In genomic region chr10:124604214-124605000, GRCh38 we compare ENCODE assay signal across 20 cellular contexts.
DNase-seq lines count a peak whose midpoint lies in the region; ATAC-seq and TF ChIP-seq lines count a peak whose summit lies in the region.
"Had no signal": no experiment of that assay in that cellular context is flagged by ENCODE, and none has a peak within 500 bp of the region (broad histone marks: within the 10 kb centered on the region; RNA-seq: fewer than 3 reads in every experiment).

No MANE protein-coding gene starts in this region.

- no peak overlapping the region for H3K27ac Mint-ChIP-seq in natural killer cell treated with Interleukin-12 subunit alpha and Interleukin-12 subunit beta and Interleukin-15 and Interleukin-18, amount 100 ng/mL, for 72 hours
- H3K27ac Mint-ChIP-seq in natural killer cell (no peak overlapping the region), endodermal cell (no peak overlapping the region), naive B cell (peak overlapping the region; percentile 58 to 99 (median 97)), GM23338 (no peak overlapping the region; the same call in 1 of the 2 replicates)

- H3K4me3 ChIP-seq in endodermal cell (ENCODE audit: low read length), result no peak overlapping the region
- H3K4me3 ChIP-seq in GM23338, result no peak overlapping the region
- H3K4me3 ChIP-seq: A549, neural progenitor cell had no signal

- peak overlapping the region; percentile 38 for H3K27ac ChIP-seq in endodermal cell (ENCODE audit: low read depth, low read length)
- H3K27ac ChIP-seq in GM23338 (ENCODE audit: low read depth), result no peak overlapping the region
- H3K27ac ChIP-seq: A549, HL-60, KMS-11, neural progenitor cell had no signal

- H3K79me2 ChIP-seq in GM23338 (replicated peaks; ENCODE audit: insufficient read depth), result no peaks in the 10 kb centered on the region

- H3K27me3 Mint-ChIP-seq in natural killer cell treated with Interleukin-12 subunit alpha and Interleukin-12 subunit beta and Interleukin-15 and Interleukin-18, amount 100 ng/mL, for 72 hours, result no peaks in the 10 kb centered on the region
- H3K27me3 Mint-ChIP-seq in natural killer cell (ENCODE audit: low read depth in 2 of 2) (no peaks in the 10 kb centered on the region), endodermal cell (ENCODE audit: insufficient read depth) (no peaks in the 10 kb centered on the region), naive B cell (no peaks in the 10 kb centered on the region), GM23338 (ENCODE audit: insufficient read depth, low read depth, poor library complexity) (peaks cover 8% of the 10 kb centered on the region)
- H3K27me3 Mint-ChIP-seq: CD4-positive, CD25-positive, alpha-beta regulatory T cell had no signal

- H3K9ac ChIP-seq in endodermal cell (ENCODE audit: extremely low read depth, low read length, poor library complexity, severe bottlenecking), result no peak overlapping the region
- H3K9ac ChIP-seq: KMS-11, neural progenitor cell had no signal

- no peaks in the 10 kb centered on the region for H3K36me3 ChIP-seq in endodermal cell (ENCODE audit: control insufficient read depth, insufficient read depth, low read length)
- H3K36me3 ChIP-seq in GM23338 (ENCODE audit: insufficient read depth), result no peaks in the 10 kb centered on the region
- H3K36me3 ChIP-seq: neural progenitor cell had no signal

- DNase-seq in natural killer cell treated with Interleukin-12 subunit alpha and Interleukin-12 subunit beta and Interleukin-15 and Interleukin-18, amount 100 ng/mL, for 72 hours (ENCODE audit: low spot score), result peak; percentile 58
- DNase-seq in natural killer cell (no peak), endodermal cell (no peak), naive B cell (no peak), UCSD-AML1 (lab: John Stamatoyannopoulos, UW; ENCODE audit: unreplicated experiment) (no peak), GM23338 (ENCODE audit: low spot score) (no peak)
- DNase-seq in activated effector memory CD4-positive, alpha-beta T cell treated with Interleukin-2 at 50 U/mL for 16 hours, result no peak
- DNase-seq: CD4-positive, CD25-positive, alpha-beta regulatory T cell; cortex of kidney; DMS79 treated with DMSO at 0.1 percent for 48 hours; erythroblast; mesenchymal stem cell; NCI-H1417 treated with DMSO at 0.1 percent for 48 hours; NCI-H446; T1000 had no signal

- no peak overlapping the region for H3K4me2 ChIP-seq in GM23338
- H3K4me2 ChIP-seq: A549, KMS-11, neural progenitor cell had no signal

- H3K9me3 Mint-ChIP-seq in natural killer cell treated with Interleukin-12 subunit alpha and Interleukin-12 subunit beta and Interleukin-15 and Interleukin-18, amount 100 ng/mL, for 72 hours, result no peaks in the 10 kb centered on the region
- H3K9me3 Mint-ChIP-seq in natural killer cell (no peaks in the 10 kb centered on the region), endodermal cell (no peaks in the 10 kb centered on the region), naive B cell (no peaks in the 10 kb centered on the region), GM23338 (no peaks in the 10 kb centered on the region)
- H3K9me3 Mint-ChIP-seq: neural progenitor cell had no signal

- H2AFZ ChIP-seq in GM23338, result no peak overlapping the region
- H2AFZ ChIP-seq: neural progenitor cell had no signal

- H3K9me2 ChIP-seq in GM23338 (ENCODE audit: insufficient read depth), result no peaks in the 10 kb centered on the region

- no peaks in the 10 kb centered on the region; the same call in 1 of the 2 replicates for H4K20me1 ChIP-seq in GM23338 (replicated peaks; ENCODE audit: insufficient read depth)

- H3K4me1 ChIP-seq in endodermal cell (ENCODE audit: control insufficient read depth, insufficient read depth, low read length) (no peaks in the 10 kb centered on the region), GM23338 (ENCODE audit: insufficient read depth) (no peaks in the 10 kb centered on the region)
- H3K4me1 ChIP-seq: A549 had no signal

- H3K36me3 Mint-ChIP-seq in natural killer cell treated with Interleukin-12 subunit alpha and Interleukin-12 subunit beta and Interleukin-15 and Interleukin-18, amount 100 ng/mL, for 72 hours, result no peaks in the 10 kb centered on the region
- H3K36me3 Mint-ChIP-seq in natural killer cell (no peaks in the 10 kb centered on the region), endodermal cell (ENCODE audit: low read depth) (no peaks in the 10 kb centered on the region), naive B cell (no peaks in the 10 kb centered on the region), GM23338 (ENCODE audit: low read depth) (no peaks in the 10 kb centered on the region)
- H3K36me3 Mint-ChIP-seq: CD4-positive, CD25-positive, alpha-beta regulatory T cell; neural progenitor cell had no signal

- no peak overlapping the region for H3K4me3 Mint-ChIP-seq in natural killer cell treated with Interleukin-12 subunit alpha and Interleukin-12 subunit beta and Interleukin-15 and Interleukin-18, amount 100 ng/mL, for 72 hours
- H3K4me3 Mint-ChIP-seq in natural killer cell (no peak overlapping the region), endodermal cell (no peak overlapping the region), naive B cell (peak overlapping the region; percentile 45 to 93 (median 78)), GM23338 (no peak overlapping the region)

- H3K27me3 ChIP-seq in endodermal cell (ENCODE audit: control insufficient read depth, insufficient read depth, low read length, poor library complexity, severe bottlenecking), result no peaks in the 10 kb centered on the region
- H3K27me3 ChIP-seq in GM23338 (ENCODE audit: insufficient read depth), result no peaks in the 10 kb centered on the region
- H3K27me3 ChIP-seq: neural progenitor cell had no signal

- H3K9me3 ChIP-seq in endodermal cell (ENCODE audit: control insufficient read depth, low read length), result no peaks in the 10 kb centered on the region
- H3K9me3 ChIP-seq: A549 had no signal

- WGBS in endodermal cell (ENCODE audit: insufficient coverage in 1 of 2, insufficient read length in 1 of 2), 2 experiments, result 91 to 92% methylated on average over 13 to 22 of the region's 22 CpGs

- no peaks in the 10 kb centered on the region for H3F3A ChIP-seq in GM23338 (replicated peaks; ENCODE audit: low read depth)

- intact Hi-C loops in natural killer cell (cut with micrococcal nuclease), result no loop called here

- no peak for TF ChIP-seq CTCF in natural killer cell (IDR thresholded peaks at IDR 0.05)
- TF ChIP-seq CTCF in endodermal cell (conservative IDR thresholded peaks at IDR 0.05), result no peak
- no peak for TF ChIP-seq CTCF in GM23338 (conservative IDR thresholded peaks at IDR 0.05; ENCODE audit: low read depth in 2 of 2)

- peak in 1 of 2 donors; percentile 8 for ATAC-seq in natural killer cell treated with Interleukin-12 subunit alpha and Interleukin-12 subunit beta and Interleukin-15 and Interleukin-18, amount 100 ng/mL, for 72 hours
- no peak for ATAC-seq in natural killer cell
- ATAC-seq in naive B cell (ENCODE audit: low read depth in 2 of 2), result no peak
- no peak for ATAC-seq in HG03469 (IDR thresholded peaks at IDR 0.05; ENCODE audit: unreplicated experiment)
- ATAC-seq in GM23338, result no peak

- peaks cover 0 to 4% of the 10 kb centered on the region in 2 donors for H3K4me1 Mint-ChIP-seq in natural killer cell treated with Interleukin-12 subunit alpha and Interleukin-12 subunit beta and Interleukin-15 and Interleukin-18, amount 100 ng/mL, for 72 hours (ENCODE audit: low read depth in 2 of 2)
- peaks cover 0 to 32% of the 10 kb centered on the region in 2 donors for H3K4me1 Mint-ChIP-seq in natural killer cell
- no peaks in the 10 kb centered on the region for H3K4me1 Mint-ChIP-seq in endodermal cell
- H3K4me1 Mint-ChIP-seq in naive B cell, result peaks cover 56 to 89% (median 86%) of the 10 kb centered on the region in 3 donors
- H3K4me1 Mint-ChIP-seq in GM23338, result 0 out of 3 replicates have a peak, but pooled peaks cover 3% of the 10 kb centered on the region

TF ChIP-seq in GM23338, 12 proteins besides CTCF, POLR2A, EP300 and RAD21 (continues in another document):
- no peak for TF ChIP-seq ETS1 (IDR thresholded peaks at IDR 0.05)
- TF ChIP-seq EZH2phosphoT487 (IDR thresholded peaks at IDR 0.05; ENCODE audit: unreplicated experiment), result no peak
- TF ChIP-seq STAT1 (IDR thresholded peaks at IDR 0.05; ENCODE audit: unreplicated experiment), result no peak

Comparison
In these comparisons a context has a peak if more than half of its experiments do, and no peak if none do; other contexts are left out.
1. H3K27ac Mint-ChIP-seq: peak in naive B cell (6 of 6); none in natural killer cell treated with Interleukin-12 subunit alpha and Interleukin-12 subunit beta and Interleukin-15 and Interleukin-18, amount 100 ng/mL, for 72 hours (0 of 2), natural killer cell (0 of 2), endodermal cell (single experiment) and GM23338 (single experiment).
2. H3K4me3 Mint-ChIP-seq: peak in naive B cell (8 of 8); none in natural killer cell treated with Interleukin-12 subunit alpha and Interleukin-12 subunit beta and Interleukin-15 and Interleukin-18, amount 100 ng/mL, for 72 hours (single experiment), natural killer cell (single experiment), endodermal cell (single experiment) and GM23338 (single experiment).